16 cellular contexts compared by ENCODE assay signal in genomic region chr14:61132894-61133293, GRCh38.
"Had no signal": no experiment of that assay in that cellular context is flagged by ENCODE, and none has a peak within 500 bp of the region (broad histone marks: within the 10 kb centered on the region; RNA-seq: fewer than 3 reads in every experiment).

No MANE protein-coding gene starts in this region.

- ATAC-seq: foreskin keratinocyte; left colon; mucosa of descending colon; naive thymus-derived CD8-positive, alpha-beta T cell; right lobe of liver; stimulated activated naive CD8-positive, alpha-beta T cell treated with anti-CD3 and anti-CD28 coated beads, Interleukin-15, Interleukin-2, amounts not matched to agents 100 U/mL and 50 U/mL, for 24 hours had no signal

- H3K4me1 ChIP-seq: foreskin keratinocyte, spleen, upper lobe of left lung had no signal

- H3K36me3 ChIP-seq: cardiac muscle cell, right lobe of liver, spleen, upper lobe of left lung had no signal

- DNase-seq: activated CD4-positive, alpha-beta memory T cell treated with anti-CD3 and anti-CD28 coated beads for 36 hours; activated CD4-positive, CD25-positive, alpha-beta regulatory T cell treated with anti-CD3 and anti-CD28 coated beads, Interleukin-2, amount 50 U/mL, for 72 hours; activated naive CD4-positive, alpha-beta T cell treated with Interleukin-2 at 50 U/mL for 16 hours; foreskin keratinocyte; head of caudate nucleus; left colon; mucosa of descending colon; naive thymus-derived CD8-positive, alpha-beta T cell; nucleus accumbens; right lobe of liver; spleen; stimulated activated naive CD8-positive, alpha-beta T cell treated with anti-CD3 and anti-CD28 coated beads, Interleukin-15, Interleukin-2, amounts not matched to agents 100 U/mL and 50 U/mL, for 24 hours; T-helper 1 cell; upper lobe of left lung had no signal

- H3K4me3 ChIP-seq: cardiac muscle cell, lung, mucosa of descending colon, right lobe of liver, spleen, upper lobe of left lung had no signal

- H3K27ac ChIP-seq: cardiac muscle cell, foreskin keratinocyte, right lobe of liver, spleen, upper lobe of left lung had no signal

- H3K9me3 ChIP-seq: mucosa of descending colon, right lobe of liver, upper lobe of left lung had no signal

- H3K27me3 ChIP-seq: cardiac muscle cell, foreskin keratinocyte, right lobe of liver, upper lobe of left lung had no signal
